9 cellular contexts compared by ENCODE assay signal in genomic region chr6:14799928-14800327, GRCh38.
A peak's percentile ranks its signal among the peaks of the same experiment; 100 is the strongest.
DNase-seq lines count a peak whose midpoint lies in the region; ATAC-seq and TF ChIP-seq lines count a peak whose summit lies in the region.
"Had no signal": no experiment of that assay in that cellular context is flagged by ENCODE, and none has a peak within 500 bp of the region (broad histone marks: within the 10 kb centered on the region; RNA-seq: fewer than 3 reads in every experiment).

No MANE protein-coding gene starts in this region.

- H3K23me2 ChIP-seq in H9 (ENCODE audit: insufficient read length, low read depth, low read length, poor library complexity, severe bottlenecking) = no peaks in the 10 kb centered on the region

- H3K79me2 ChIP-seq in H9 (ENCODE audit: insufficient read depth, low read length) = no peaks in the 10 kb centered on the region

- no peak overlapping the region for H3K18ac ChIP-seq in H9 (ENCODE audit: insufficient read length, low read depth, low read length)

- no peak overlapping the region for H2AFZ ChIP-seq in H9 (ENCODE audit: low read length)

- H3T11ph ChIP-seq in H9 (ENCODE audit: low read length) = no peak overlapping the region

- no peaks in the 10 kb centered on the region for H4K20me1 ChIP-seq in H9 (ENCODE audit: control insufficient read depth, insufficient read depth, insufficient read length)

- no peaks in the 10 kb centered on the region for H3K9me3 ChIP-seq in H9 (ENCODE audit: control insufficient read depth, low read depth, low read length)

- no peak overlapping the region for H3K27ac ChIP-seq in H9 (ENCODE audit: insufficient read length, low read depth, low read length)

- no peak overlapping the region for H3K4me3 Mint-ChIP-seq in H9
- H3K4me3 Mint-ChIP-seq: nephron had no signal

- H3K14ac ChIP-seq in H9 (ENCODE audit: insufficient read depth, low read length) = no peak overlapping the region

- H2BK120ac ChIP-seq in H9 (ENCODE audit: low read depth, low read length, poor library complexity, severe bottlenecking) = no peak overlapping the region

- no peak overlapping the region for H4K91ac ChIP-seq in H9 (ENCODE audit: insufficient read length, low read depth, low read length)

- no peak overlapping the region for H3K4me2 ChIP-seq in H9 (ENCODE audit: insufficient read depth, insufficient read length, low read length)

- ATAC-seq in GM21381 (IDR thresholded peaks at IDR 0.05; ENCODE audit: unreplicated experiment) = no peak

- peaks cover 26 to 30% of the 10 kb centered on the region in 2 experiments for H3K4me1 Mint-ChIP-seq in H9

- H3K4ac ChIP-seq in H9 (ENCODE audit: low read depth, low read length) = no peak overlapping the region

- DNase-seq in Daoy (ENCODE audit: low read depth) (peak; percentile 81), H9 (peak; percentile 69), NCI-H2196 treated with DMSO at 0.1 percent for 48 hours (lab: John Stamatoyannopoulos, UW; ENCODE audit: unreplicated experiment) (peak; percentile 50), globus pallidus (ENCODE audit: low spot score) (peak; percentile 77), putamen (ENCODE audit: low spot score) (peak; percentile 74), NCI-H1694 (lab: John Stamatoyannopoulos, UW) (no peak)
- peak; percentile 36 to 44 for DNase-seq in activated T-cell treated with anti-CD3 and anti-CD28 coated beads, Interleukin-2, amount 50 U/mL, for 48 hours

- H4K5ac ChIP-seq in H9 (ENCODE audit: insufficient read length, low read depth, low read length) = no peak overlapping the region

- H3K79me1 ChIP-seq in H9 (ENCODE audit: insufficient read depth, low read depth, low read length, poor library complexity, severe bottlenecking) = no peaks in the 10 kb centered on the region

- peaks cover 4 to 14% (median 6%) of the 10 kb centered on the region in 3 experiments; a peak in 5 of 7 replicates for H3K36me3 Mint-ChIP-seq in H9 (ENCODE audit: insufficient read depth in 1 of 3, low read depth in 3 of 3)

- H2BK12ac ChIP-seq in H9 (ENCODE audit: insufficient read length, low read depth, low read length) = no peak overlapping the region

- no peak overlapping the region for H2AK5ac ChIP-seq in H9 (ENCODE audit: insufficient read length, low read length)

- H2BK15ac ChIP-seq in H9 (ENCODE audit: low read depth, low read length) = no peak overlapping the region

- no peak for TF ChIP-seq CTCF in H9 (conservative IDR thresholded peaks at IDR 0.05)

- H2BK20ac ChIP-seq in H9 (ENCODE audit: low read depth, low read length, poor library complexity, severe bottlenecking) = no peak overlapping the region

- no peak overlapping the region for H3K9ac ChIP-seq in H9 (ENCODE audit: extremely low read depth, insufficient read length, low read length)

- no peaks in the 10 kb centered on the region for H3K27me3 ChIP-seq in H9 (ENCODE audit: insufficient read depth, low read length)

- H4K8ac ChIP-seq in H9 (replicated peaks; ENCODE audit: insufficient read length, low read depth, low read length) = no peak overlapping the region

- H3K27ac Mint-ChIP-seq in H9 = peak overlapping the region in 1 of 3 experiments; percentile 44; a peak in 1 of 7 replicates

- H3K4me1 ChIP-seq in H9 (ENCODE audit: insufficient read depth, low read length) = peaks cover 5% of the 10 kb centered on the region; the same call in 1 of the 2 replicates

- H2BK5ac ChIP-seq in H9 (ENCODE audit: insufficient read length, low read length) = no peak overlapping the region

- peaks cover 3 to 15% of the 10 kb centered on the region in 2 experiments for H3K9me3 Mint-ChIP-seq in H9

- peaks cover 13% of the 10 kb centered on the region for H3K27me3 Mint-ChIP-seq in H9 (ENCODE audit: low read depth)

- no peak overlapping the region for H3K23ac ChIP-seq in H9 (ENCODE audit: insufficient read length, low read depth, low read length)

- no peak overlapping the region for H3K56ac ChIP-seq in H9 (ENCODE audit: insufficient read length, low read depth, low read length)
